Comparison of ENCODE assay signal across 17 cellular contexts in the genomic region with DNA sequence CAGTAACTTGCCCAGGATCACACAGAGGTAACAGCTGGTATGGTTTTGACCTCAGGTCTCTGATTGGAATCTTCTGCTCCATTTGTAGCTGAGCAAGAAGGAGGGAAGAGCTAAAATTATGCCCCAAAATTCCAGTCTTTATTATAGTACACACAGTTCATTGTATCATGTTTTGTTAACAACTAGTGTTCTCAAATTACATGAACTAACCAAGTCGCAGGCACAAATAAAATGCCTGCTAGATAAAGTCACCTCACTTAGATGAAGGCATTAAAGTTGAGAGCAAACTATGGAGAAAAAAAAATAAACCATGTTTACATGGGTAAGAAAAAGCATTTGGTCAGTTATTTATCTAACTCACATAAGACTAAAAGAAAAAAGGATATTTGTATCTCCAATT. TPM values are rescaled to one million over a fixed set of nuclear protein-coding genes. Genes with fewer than 3 reads are reported as not detected.
"Had no signal": no experiment of that assay in that cellular context is flagged by ENCODE, and none has a peak within 500 bp of the region (broad histone marks: within the 10 kb centered on the region; RNA-seq: fewer than 3 reads in every experiment).

No MANE protein-coding gene starts in this region.

- H3K9me3 Mint-ChIP-seq: activated T-helper 17 cell treated with anti-CD3 and anti-CD28 coated beads, Interleukin-2, amount 50 U/mL, for 72 hours; central memory CD8-positive, alpha-beta T cell; stimulated activated effector memory CD8-positive, alpha-beta T cell treated with anti-CD3 and anti-CD28 coated beads, Interleukin-12 subunit alpha, Interleukin-12 subunit beta, amount 100 ng/mL, for 72 hours had no signal

- H3K27ac Mint-ChIP-seq: activated T-helper 17 cell treated with anti-CD3 and anti-CD28 coated beads, Interleukin-2, amount 50 U/mL, for 72 hours; brain; naive thymus-derived CD8-positive, alpha-beta T cell; stimulated activated effector memory CD8-positive, alpha-beta T cell treated with anti-CD3 and anti-CD28 coated beads, Interleukin-12 subunit alpha, Interleukin-12 subunit beta, amount 100 ng/mL, for 72 hours; WTC11 had no signal

- H3K4me1 ChIP-seq: vagina had no signal

- H3K27me3 Mint-ChIP-seq: activated T-helper 17 cell treated with anti-CD3 and anti-CD28 coated beads, Interleukin-2, amount 50 U/mL, for 72 hours; central memory CD8-positive, alpha-beta T cell; naive thymus-derived CD8-positive, alpha-beta T cell had no signal

- DNase-seq: activated CD4-positive, alpha-beta T cell treated with anti-CD3 and anti-CD28 coated beads for 48 hours; activated CD8-positive, alpha-beta memory T cell treated with anti-CD3 and anti-CD28 coated beads for 24 hours; activated naive CD4-positive, alpha-beta T cell treated with anti-CD3 and anti-CD28 coated beads, Interleukin-2, amount 50 U/mL, for 16 hours; effector memory CD4-positive, alpha-beta T cell; left cardiac atrium; naive thymus-derived CD8-positive, alpha-beta T cell; posterior cingulate gyrus; tibial artery had no signal

- H3K4me3 ChIP-seq: smooth muscle cell, tibial artery, vagina had no signal

- H3K9me3 ChIP-seq: neutrophil, tibial artery, vagina had no signal

- H3K4me1 Mint-ChIP-seq: activated T-helper 17 cell treated with anti-CD3 and anti-CD28 coated beads, Interleukin-2, amount 50 U/mL, for 72 hours; central memory CD8-positive, alpha-beta T cell; naive thymus-derived CD8-positive, alpha-beta T cell; stimulated activated effector memory CD8-positive, alpha-beta T cell treated with anti-CD3 and anti-CD28 coated beads, Interleukin-12 subunit alpha, Interleukin-12 subunit beta, amount 100 ng/mL, for 72 hours; WTC11 had no signal

- ATAC-seq: activated T-helper 17 cell treated with anti-CD3 and anti-CD28 coated beads, Interleukin-2, amount 50 U/mL, for 72 hours; left cardiac atrium; naive thymus-derived CD8-positive, alpha-beta T cell; stimulated activated effector memory CD8-positive, alpha-beta T cell treated with anti-CD3 and anti-CD28 coated beads, Interleukin-12 subunit alpha, Interleukin-12 subunit beta, amount 100 ng/mL, for 72 hours; WTC11 had no signal

- H3K4me3 Mint-ChIP-seq: activated T-helper 17 cell treated with anti-CD3 and anti-CD28 coated beads, Interleukin-2, amount 50 U/mL, for 72 hours; brain; central memory CD8-positive, alpha-beta T cell; naive thymus-derived CD8-positive, alpha-beta T cell; stimulated activated effector memory CD8-positive, alpha-beta T cell treated with anti-CD3 and anti-CD28 coated beads, Interleukin-12 subunit alpha, Interleukin-12 subunit beta, amount 100 ng/mL, for 72 hours; WTC11 had no signal

- H3K27me3 ChIP-seq: neutrophil, tibial artery, vagina had no signal

- H3K36me3 Mint-ChIP-seq: brain; naive thymus-derived CD8-positive, alpha-beta T cell; stimulated activated effector memory CD8-positive, alpha-beta T cell treated with anti-CD3 and anti-CD28 coated beads, Interleukin-12 subunit alpha, Interleukin-12 subunit beta, amount 100 ng/mL, for 72 hours had no signal

- H3K27ac ChIP-seq: epithelial cell of prostate, neutrophil, tibial artery, vagina had no signal

- H3K36me3 ChIP-seq: neutrophil, tibial artery, vagina had no signal

RNA-seq across cellular contexts. Expression of gene PDGFD, which starts 58.8 kb away (rescaled TPM):
- total RNA-seq: activated T-helper 17 cell treated with anti-CD3 and anti-CD28 coated beads, Interleukin-2, amount 50 U/mL, for 72 hours had no signal
